In genomic region chr21:42892582-42892930, GRCh38 we compare ENCODE assay signal across 8 cellular contexts. TPM values are rescaled to one million over a fixed set of nuclear protein-coding genes. Genes with fewer than 3 reads are reported as not detected.
DNase-seq lines count a peak whose midpoint lies in the region; ATAC-seq, FAIRE-seq and TF ChIP-seq lines count a peak whose summit lies in the region.

No MANE protein-coding gene starts in this region.

- H3K36me3 Mint-ChIP-seq in activated CD8-positive, alpha-beta T cell treated with anti-CD3 and anti-CD28 coated beads, Interleukin-2, amount 10 ng/mL, durations not matched to agents 7 days and 5 days (ENCODE audit: low read depth) = peaks cover 8% of the 10 kb centered on the region
- peaks cover 2 to 4% of the 10 kb centered on the region in 2 donors for H3K36me3 Mint-ChIP-seq in stimulated activated naive B cell treated with anti-CD40 and anti-IgM and Interleukin-4, amounts not matched to agents 10 μg/mL and 1 μg/mL and 100 μg/mL, for 72 hours

- H3K9me3 ChIP-seq in AG04450 (ENCODE audit: control insufficient read depth, insufficient read depth, low read length) = no peaks in the 10 kb centered on the region
- H3K9me3 ChIP-seq in HAP-1 = no peaks in the 10 kb centered on the region
- no peaks in the 10 kb centered on the region for H3K9me3 ChIP-seq in iPS-15b (ENCODE audit: control insufficient read depth, insufficient read depth, low read length)

- H3K4me1 ChIP-seq in HAP-1 (peaks cover 8% of the 10 kb centered on the region), iPS-15b (ENCODE audit: control insufficient read depth, insufficient read depth, low read length) (no peaks in the 10 kb centered on the region)

- CTCF ChIA-PET in AG04450 (lab: Charles Lee) = interaction anchor here (1.1 kb wide), 1 partner anchor 12 kb away, joined by 3 read pairs; no protein-coding TSS in a partner anchor
- CTCF ChIA-PET in activated CD8-positive, alpha-beta T cell treated with anti-CD3 and anti-CD28 coated beads, Interleukin-2, amount 10 ng/mL, durations not matched to agents 7 days and 5 days (lab: Charles Lee) = interaction anchor here (1.0 to 2.1 kb wide), 4 partner anchors 12 to 364 kb away, joined by 3 to 8 read pairs (median 6); partner anchors contain the start of gene PDE9A

- peaks cover 11% of the 10 kb centered on the region for H3K4me1 Mint-ChIP-seq in activated CD8-positive, alpha-beta T cell treated with anti-CD3 and anti-CD28 coated beads, Interleukin-2, amount 10 ng/mL, durations not matched to agents 7 days and 5 days (ENCODE audit: low read depth)
- H3K4me1 Mint-ChIP-seq in stimulated activated naive B cell treated with anti-CD40 and anti-IgM and Interleukin-4, amounts not matched to agents 10 μg/mL and 1 μg/mL and 100 μg/mL, for 72 hours = peaks cover 7 to 8% of the 10 kb centered on the region in 2 donors

- no peaks in the 10 kb centered on the region for H3K27me3 Mint-ChIP-seq in activated CD8-positive, alpha-beta T cell treated with anti-CD3 and anti-CD28 coated beads, Interleukin-2, amount 10 ng/mL, durations not matched to agents 7 days and 5 days (ENCODE audit: low read depth)
- no peaks in the 10 kb centered on the region for H3K27me3 Mint-ChIP-seq in stimulated activated naive B cell treated with anti-CD40 and anti-IgM and Interleukin-4, amounts not matched to agents 10 μg/mL and 1 μg/mL and 100 μg/mL, for 72 hours

- TF ChIP-seq POLR2A in H54 (IDR thresholded peaks at IDR 0.05; ENCODE audit: low read depth, low read length) = no peak

- H3K4me3 Mint-ChIP-seq in activated CD8-positive, alpha-beta T cell treated with anti-CD3 and anti-CD28 coated beads, Interleukin-2, amount 10 ng/mL, durations not matched to agents 7 days and 5 days = peak overlapping the region; percentile 83
- H3K4me3 Mint-ChIP-seq in stimulated activated naive B cell treated with anti-CD40 and anti-IgM and Interleukin-4, amounts not matched to agents 10 μg/mL and 1 μg/mL and 100 μg/mL, for 72 hours = peak overlapping the region; percentile 88 to 98

- H3K9me3 Mint-ChIP-seq in activated CD8-positive, alpha-beta T cell treated with anti-CD3 and anti-CD28 coated beads, Interleukin-2, amount 10 ng/mL, durations not matched to agents 7 days and 5 days (ENCODE audit: insufficient read depth) = no peaks in the 10 kb centered on the region
- H3K9me3 Mint-ChIP-seq in stimulated activated naive B cell treated with anti-CD40 and anti-IgM and Interleukin-4, amounts not matched to agents 10 μg/mL and 1 μg/mL and 100 μg/mL, for 72 hours = no peaks in the 10 kb centered on the region

- H3K36me3 ChIP-seq in HAP-1 (replicated peaks) = peaks cover 22% of the 10 kb centered on the region
- H3K36me3 ChIP-seq in iPS-15b (ENCODE audit: control insufficient read depth, insufficient read depth, low read length) = no peaks in the 10 kb centered on the region

- H3K27me3 ChIP-seq in AG04450 (ENCODE audit: control insufficient read depth, insufficient read depth, low read length) (no peaks in the 10 kb centered on the region), HAP-1 (ENCODE audit: low read depth) (no peaks in the 10 kb centered on the region), iPS-15b (ENCODE audit: control insufficient read depth, insufficient read depth, low read length) (no peaks in the 10 kb centered on the region)

- no peak for ATAC-seq in activated CD8-positive, alpha-beta T cell treated with anti-CD3 and anti-CD28 coated beads, Interleukin-2, amount 10 ng/mL, durations not matched to agents 7 days and 5 days
- peak; percentile 48 for ATAC-seq in stimulated activated naive B cell treated with anti-CD40 and anti-IgM and Interleukin-4, amounts not matched to agents 10 μg/mL and 1 μg/mL and 100 μg/mL, for 72 hours (replicated peaks)
- ATAC-seq in GM18907 (IDR thresholded peaks at IDR 0.05; ENCODE audit: unreplicated experiment) = no peak

- POLR2A ChIA-PET in AG04450 (lab: Yijun Ruan, JAX) = interaction anchor here (0.9 kb wide), 1 partner anchor 82 kb away, joined by 4 read pairs; the partner anchor contains the start of gene PKNOX1
- POLR2A ChIA-PET in activated CD8-positive, alpha-beta T cell treated with anti-CD3 and anti-CD28 coated beads, Interleukin-2, amount 10 ng/mL, durations not matched to agents 7 days and 5 days (lab: Charles Lee) = interaction anchor here (0.6 to 3.9 kb wide), 11 partner anchors 8 to 768 kb away, joined by 3 to 35 read pairs (median 4); partner anchors contain the start of genes PDE9A and WDR4

- H3K27ac Mint-ChIP-seq in activated CD8-positive, alpha-beta T cell treated with anti-CD3 and anti-CD28 coated beads, Interleukin-2, amount 10 ng/mL, durations not matched to agents 7 days and 5 days = peak overlapping the region; percentile 94
- peak overlapping the region; percentile 93 for H3K27ac Mint-ChIP-seq in stimulated activated naive B cell treated with anti-CD40 and anti-IgM and Interleukin-4, amounts not matched to agents 10 μg/mL and 1 μg/mL and 100 μg/mL, for 72 hours

- peak overlapping the region; percentile 87 for H3K27ac ChIP-seq in AG04450 (ENCODE audit: low read depth, low read length)

- TF ChIP-seq CTCF in AG04450 (IDR thresholded peaks at IDR 0.05; ENCODE audit: low read depth, low read length) = no peak

- H3K9ac ChIP-seq in iPS-15b (ENCODE audit: low read depth, low read length) = peak overlapping the region; percentile 93

- no peak for FAIRE-seq in H54 (lab: Jason Lieb, UNC)

- no peak for DNase-seq in AG04450 (ENCODE audit: low read depth, low spot score)
- DNase-seq in HAP-1 (ENCODE audit: low spot score in 2 of 2) = no peak
- DNase-seq in activated CD8-positive, alpha-beta T cell treated with anti-CD3 and anti-CD28 coated beads, Interleukin-2, amount 10 ng/mL, durations not matched to agents 7 days and 5 days = no peak
- DNase-seq in stimulated activated naive B cell treated with anti-CD40 and anti-IgM and Interleukin-4, amounts not matched to agents 10 μg/mL and 1 μg/mL and 100 μg/mL, for 72 hours = no peak
- DNase-seq in H54 (ENCODE audit: insufficient read length, low spot score) = no peak
- DNase-seq in globus pallidus (ENCODE audit: low spot score) = no peak

- peak overlapping the region; percentile 67 for H3K4me3 ChIP-seq in AG04450 (ENCODE audit: low read depth, low read length)
- H3K4me3 ChIP-seq in HAP-1 = peak overlapping the region; percentile 94
- H3K4me3 ChIP-seq in iPS-15b (ENCODE audit: low read depth, low read length) = peak overlapping the region; percentile 79

- in situ Hi-C loops in HAP-1 (cut with MboI; ENCODE audit: low sequenced_read_pairs) = no loop called here

RNA-seq across cellular contexts. Expression of gene NDUFV3, which starts 0.6 kb away (rescaled TPM):
- 25.9 and 26.9 TPM in 2 replicates for polyA plus RNA-seq in AG04450 (2011; rRNA removed)
- polyA minus RNA-seq in AG04450 (2011; rRNA and poly(A)+ RNA removed) = 33.6 and 34.0 TPM in 2 replicates
- 10 to 100 TPM; 27.7 to 28.1 TPM for total RNA-seq in activated CD8-positive, alpha-beta T cell treated with anti-CD3 and anti-CD28 coated beads, Interleukin-2, amount 10 ng/mL, durations not matched to agents 7 days and 5 days

RNA-seq across cellular contexts. Expression of gene WDR4, which starts 13.2 kb away (rescaled TPM):
- polyA plus RNA-seq in AG04450 (2011; rRNA removed) = 8.9 and 10.6 TPM in 2 replicates
- polyA minus RNA-seq in AG04450 (2011; rRNA and poly(A)+ RNA removed) = 12.7 and 19.1 TPM in 2 replicates
- total RNA-seq in activated CD8-positive, alpha-beta T cell treated with anti-CD3 and anti-CD28 coated beads, Interleukin-2, amount 10 ng/mL, durations not matched to agents 7 days and 5 days = 10 to 100 TPM; 35.6 to 40.9 TPM

RNA-seq across cellular contexts. Expression of gene ERVH48-1, which starts 32.9 kb away (rescaled TPM):
- polyA plus RNA-seq in AG04450 (2011; rRNA removed) = not detected in 2 replicates
- not detected in 2 replicates for polyA minus RNA-seq in AG04450 (2011; rRNA and poly(A)+ RNA removed)
- under 1 TPM in 1 of 2 experiments, not detected in 1; 0.13 TPM for total RNA-seq in activated CD8-positive, alpha-beta T cell treated with anti-CD3 and anti-CD28 coated beads, Interleukin-2, amount 10 ng/mL, durations not matched to agents 7 days and 5 days

Comparison
In these comparisons a context has a peak if more than half of its experiments do, and no peak if none do; other contexts are left out.
1. ATAC-seq: peak in stimulated activated naive B cell treated with anti-CD40 and anti-IgM and Interleukin-4, amounts not matched to agents 10 μg/mL and 1 μg/mL and 100 μg/mL, for 72 hours (2 of 2); none in activated CD8-positive, alpha-beta T cell treated with anti-CD3 and anti-CD28 coated beads, Interleukin-2, amount 10 ng/mL, durations not matched to agents 7 days and 5 days (single experiment) and GM18907 (single experiment).
2. Peak in every context shown above with its lines, with median percentiles within 50 percentile points of each other: H3K4me3 ChIP-seq.